In genomic region chr17:8237886-8238285, GRCh38 we compare ENCODE assay signal across 17 cellular contexts. TPM values are rescaled to one million over a fixed set of nuclear protein-coding genes. Genes with fewer than 3 reads are reported as not detected.
DNase-seq lines count a peak whose midpoint lies in the region; ATAC-seq and TF ChIP-seq lines count a peak whose summit lies in the region.
"Had no signal": no experiment of that assay in that cellular context is flagged by ENCODE, and none has a peak within 500 bp of the region (broad histone marks: within the 10 kb centered on the region; RNA-seq: fewer than 3 reads in every experiment).

No MANE protein-coding gene starts in this region.

- H4K8ac ChIP-seq in neuronal stem cell (ENCODE audit: low read depth, low read length), result no peak overlapping the region

- no peak overlapping the region for H3K18ac ChIP-seq in neuronal stem cell (ENCODE audit: low read length)

- no peak overlapping the region for H3K4me2 ChIP-seq in neuronal stem cell (ENCODE audit: insufficient read depth, low read length, poor library complexity, severe bottlenecking)
- H3K4me2 ChIP-seq: A549; BLaER1 treated with 17β-estradiol and CSF1 and Interleukin-3, amounts not matched to agents 10 nM and 100 nM had no signal

- ATAC-seq in activated T-cell treated with anti-CD3 and anti-CD28 coated beads, Interleukin-2, amount 50 U/mL, for 4 hours, result no peak
- ATAC-seq in CD8-positive, alpha-beta T cell, result no peak
- no peak for ATAC-seq in activated CD8-positive, alpha-beta T cell treated with anti-CD3 and anti-CD28 coated beads, Interleukin-2, amount 10 ng/mL, durations not matched to agents 7 days and 5 days
- ATAC-seq: A549 had no signal

- intact Hi-C loops in CD8-positive, alpha-beta T cell (cut with DNase I, micrococcal nuclease), result no loop called here
- intact Hi-C loops in activated T-helper 2 cell treated with anti-CD3 and anti-CD28 coated beads, Interferon-gamma antibody, Interleukin-2, Interleukin-4, amounts not matched to agents 10 μg/mL and 5 μg/mL and 100 μg/mL, durations not matched to agents 14 hours and 24 hours and 36 hours (cut with micrococcal nuclease), result no loop called here

- no peak overlapping the region for H3K4me3 ChIP-seq in CD8-positive, alpha-beta T cell (ENCODE audit: low read depth, low read length)
- H3K4me3 ChIP-seq in neuronal stem cell (ENCODE audit: low read length in 2 of 2), result peak overlapping the region in 1 of 2 donors; percentile 42
- H3K4me3 ChIP-seq: A549; BLaER1 treated with 17β-estradiol and CSF1 and Interleukin-3, amounts not matched to agents 10 nM and 100 nM had no signal

- POLR2A ChIA-PET in CD8-positive, alpha-beta T cell (lab: Charles Lee), result interaction anchor here (1.1 to 4.0 kb wide), 2 partner anchors 9 to 63 kb away, joined by 3 to 18 read pairs; partner anchors contain the start of gene CTC1
- POLR2A ChIA-PET in activated CD8-positive, alpha-beta T cell treated with anti-CD3 and anti-CD28 coated beads, Interleukin-2, amount 10 ng/mL, durations not matched to agents 7 days and 5 days (lab: Charles Lee), result interaction anchor here (0.7 to 1.6 kb wide), 4 partner anchors 8 to 65 kb away, joined by 3 to 5 read pairs (median 3); partner anchors contain the start of genes AURKB and SLC25A35

- H3K27ac Mint-ChIP-seq in activated T-cell treated with anti-CD3 and anti-CD28 coated beads, Interleukin-2, amount 50 U/mL, for 24 hours, result peak overlapping the region; percentile 31
- H3K27ac Mint-ChIP-seq in CD8-positive, alpha-beta T cell, result peak overlapping the region; percentile 66
- peak overlapping the region; percentile 60 for H3K27ac Mint-ChIP-seq in activated CD8-positive, alpha-beta T cell treated with anti-CD3 and anti-CD28 coated beads, Interleukin-2, amount 10 ng/mL, durations not matched to agents 7 days and 5 days
- H3K27ac Mint-ChIP-seq in activated T-helper 2 cell treated with anti-CD3 and anti-CD28 coated beads, Interferon-gamma antibody, Interleukin-2, Interleukin-4, amounts not matched to agents 10 μg/mL and 5 μg/mL and 100 μg/mL, durations not matched to agents 14 hours and 24 hours and 36 hours, result no peak overlapping the region

- H3K36me3 Mint-ChIP-seq in activated T-cell treated with anti-CD3 and anti-CD28 coated beads, Interleukin-2, amount 50 U/mL, for 24 hours (ENCODE audit: low read depth), result peaks cover 92% of the 10 kb centered on the region
- peaks cover 45% of the 10 kb centered on the region for H3K36me3 Mint-ChIP-seq in activated T-cell treated with anti-CD3 and anti-CD28 coated beads, Interleukin-2, amount 50 U/mL, for 4 hours (ENCODE audit: insufficient read depth)
- H3K36me3 Mint-ChIP-seq in CD8-positive, alpha-beta T cell, result peaks cover 81% of the 10 kb centered on the region
- H3K36me3 Mint-ChIP-seq in activated CD8-positive, alpha-beta T cell treated with anti-CD3 and anti-CD28 coated beads, Interleukin-2, amount 10 ng/mL, durations not matched to agents 7 days and 5 days (ENCODE audit: low read depth), result peaks cover 63% of the 10 kb centered on the region
- peaks cover 56% of the 10 kb centered on the region for H3K36me3 Mint-ChIP-seq in activated T-helper 2 cell treated with anti-CD3 and anti-CD28 coated beads, Interferon-gamma antibody, Interleukin-2, Interleukin-4, amounts not matched to agents 10 μg/mL and 5 μg/mL and 100 μg/mL, durations not matched to agents 14 hours and 24 hours and 36 hours (ENCODE audit: low read depth)

- no peaks in the 10 kb centered on the region for H3K27me3 ChIP-seq in CD8-positive, alpha-beta T cell (ENCODE audit: insufficient read depth, low read length)
- no peaks in the 10 kb centered on the region for H3K27me3 ChIP-seq in neuronal stem cell (ENCODE audit: control insufficient read depth in 3 of 3, insufficient read depth in 3 of 3, low read depth in 1 of 3, low read length in 3 of 3)
- H3K27me3 ChIP-seq: BLaER1 treated with 17β-estradiol and CSF1 and Interleukin-3, amounts not matched to agents 10 nM and 100 nM had no signal

- no peak overlapping the region for H3K9ac ChIP-seq in neuronal stem cell (ENCODE audit: low read depth, low read length, poor library complexity)
- H3K9ac ChIP-seq: BLaER1 treated with 17β-estradiol and CSF1 and Interleukin-3, amounts not matched to agents 10 nM and 100 nM had no signal

- H4K91ac ChIP-seq in neuronal stem cell (ENCODE audit: low read depth, low read length, poor library complexity), result no peak overlapping the region

- H3K9me3 Mint-ChIP-seq in activated T-cell treated with anti-CD3 and anti-CD28 coated beads, Interleukin-2, amount 50 U/mL, for 24 hours, result no peaks in the 10 kb centered on the region
- H3K9me3 Mint-ChIP-seq in activated T-cell treated with anti-CD3 and anti-CD28 coated beads, Interleukin-2, amount 50 U/mL, for 4 hours, result no peaks in the 10 kb centered on the region
- no peaks in the 10 kb centered on the region for H3K9me3 Mint-ChIP-seq in CD8-positive, alpha-beta T cell
- no peaks in the 10 kb centered on the region for H3K9me3 Mint-ChIP-seq in activated CD8-positive, alpha-beta T cell treated with anti-CD3 and anti-CD28 coated beads, Interleukin-2, amount 10 ng/mL, durations not matched to agents 7 days and 5 days (ENCODE audit: insufficient read depth)
- no peaks in the 10 kb centered on the region for H3K9me3 Mint-ChIP-seq in activated T-helper 2 cell treated with anti-CD3 and anti-CD28 coated beads, Interferon-gamma antibody, Interleukin-2, Interleukin-4, amounts not matched to agents 10 μg/mL and 5 μg/mL and 100 μg/mL, durations not matched to agents 14 hours and 24 hours and 36 hours

- peaks cover 1% of the 10 kb centered on the region for H3K79me1 ChIP-seq in neuronal stem cell (ENCODE audit: low read depth, low read length)

- peak overlapping the region; percentile 82 for H3K14ac ChIP-seq in neuronal stem cell (ENCODE audit: low read length)

- H2BK120ac ChIP-seq in neuronal stem cell (ENCODE audit: low read depth, low read length), result no peak overlapping the region

- peaks cover 8% of the 10 kb centered on the region for H3K4me1 ChIP-seq in CD8-positive, alpha-beta T cell (ENCODE audit: insufficient read depth, low read length)
- H3K4me1 ChIP-seq in neuronal stem cell (ENCODE audit: control insufficient read depth in 2 of 2, insufficient read depth in 1 of 2, low read depth in 1 of 2, low read length in 2 of 2), result no peaks in the 10 kb centered on the region
- H3K4me1 ChIP-seq: A549 had no signal

- no peak for TF ChIP-seq CTCF in CD8-positive, alpha-beta T cell (IDR thresholded peaks at IDR 0.05)

- no peak overlapping the region for H2BK12ac ChIP-seq in neuronal stem cell (ENCODE audit: low read length)

- no peak overlapping the region for H3K27ac ChIP-seq in CD8-positive, alpha-beta T cell (ENCODE audit: low read depth, low read length)
- H3K27ac ChIP-seq in neuronal stem cell (replicated peaks; ENCODE audit: low read length), result no peak overlapping the region
- H3K27ac ChIP-seq: A549; BLaER1 treated with 17β-estradiol and CSF1 and Interleukin-3, amounts not matched to agents 10 nM and 100 nM had no signal

- no peaks in the 10 kb centered on the region for H3K27me3 Mint-ChIP-seq in activated T-cell treated with anti-CD3 and anti-CD28 coated beads, Interleukin-2, amount 50 U/mL, for 24 hours
- no peaks in the 10 kb centered on the region for H3K27me3 Mint-ChIP-seq in activated T-cell treated with anti-CD3 and anti-CD28 coated beads, Interleukin-2, amount 50 U/mL, for 4 hours (ENCODE audit: low read depth)
- H3K27me3 Mint-ChIP-seq in CD8-positive, alpha-beta T cell (ENCODE audit: low read depth), result no peaks in the 10 kb centered on the region
- H3K27me3 Mint-ChIP-seq in activated CD8-positive, alpha-beta T cell treated with anti-CD3 and anti-CD28 coated beads, Interleukin-2, amount 10 ng/mL, durations not matched to agents 7 days and 5 days (ENCODE audit: low read depth), result no peaks in the 10 kb centered on the region
- H3K27me3 Mint-ChIP-seq in activated T-helper 2 cell treated with anti-CD3 and anti-CD28 coated beads, Interferon-gamma antibody, Interleukin-2, Interleukin-4, amounts not matched to agents 10 μg/mL and 5 μg/mL and 100 μg/mL, durations not matched to agents 14 hours and 24 hours and 36 hours (ENCODE audit: low read depth), result no peaks in the 10 kb centered on the region

- whole genome bisulfite sequencing in neuronal stem cell (ENCODE audit: extremely low coverage in 2 of 2, insufficient read length in 2 of 2, insufficient replicate concordance in 1 of 2), 2 donors, result no CpG with 5 or more reads among the region's 4 CpGs

- H2BK5ac ChIP-seq in neuronal stem cell (ENCODE audit: low read length), result no peak overlapping the region

- H3K9me3 ChIP-seq in CD8-positive, alpha-beta T cell (ENCODE audit: low read length), result no peaks in the 10 kb centered on the region
- no peaks in the 10 kb centered on the region for H3K9me3 ChIP-seq in neuronal stem cell (replicated peaks in 1 of 2; ENCODE audit: control insufficient read depth in 2 of 2, insufficient read depth in 1 of 2, low read depth in 1 of 2, low read length in 2 of 2)
- H3K9me3 ChIP-seq: A549; BLaER1 treated with 17β-estradiol and CSF1 and Interleukin-3, amounts not matched to agents 10 nM and 100 nM had no signal

- H3K23ac ChIP-seq in neuronal stem cell (ENCODE audit: low read depth, low read length, poor library complexity), result peak overlapping the region; percentile 65

- H2AK5ac ChIP-seq in neuronal stem cell (ENCODE audit: low read depth, low read length), result no peak overlapping the region

- no peak overlapping the region for H2BK15ac ChIP-seq in neuronal stem cell (ENCODE audit: low read length)

- H3K4ac ChIP-seq in neuronal stem cell (ENCODE audit: low read length), result no peak overlapping the region

- no peak overlapping the region for H2AFZ ChIP-seq in neuronal stem cell (ENCODE audit: low read length)

- DNase-seq in activated T-cell treated with anti-CD3 and anti-CD28 coated beads, Interleukin-2, amount 50 U/mL, for 24 hours, result no peak
- DNase-seq in activated T-cell treated with anti-CD3 and anti-CD28 coated beads, Interleukin-2, amount 50 U/mL, for 4 hours, result no peak
- no peak for DNase-seq in CD8-positive, alpha-beta T cell
- DNase-seq in activated CD8-positive, alpha-beta T cell treated with anti-CD3 and anti-CD28 coated beads, Interleukin-2, amount 10 ng/mL, durations not matched to agents 7 days and 5 days, result no peak
- no peak for DNase-seq in neuronal stem cell (ENCODE audit: low spot score)
- no peak for DNase-seq in activated T-helper 2 cell treated with anti-CD3 and anti-CD28 coated beads, Interferon-gamma antibody, Interleukin-2, Interleukin-4, amounts not matched to agents 10 μg/mL and 5 μg/mL and 100 μg/mL, durations not matched to agents 14 hours and 24 hours and 36 hours (ENCODE audit: low spot score)
- no peak for DNase-seq in effector CD8-positive, alpha-beta T cell (lab: John Stamatoyannopoulos, UW)
- DNase-seq: COR-L47, EL, KBM-7, NCI-H1436, NCI-H2171, NCI-H446, NCI-H748 treated with DMSO at 0.1 percent for 48 hours, RPMI8226 had no signal

- H3K4me1 Mint-ChIP-seq in activated T-cell treated with anti-CD3 and anti-CD28 coated beads, Interleukin-2, amount 50 U/mL, for 24 hours (ENCODE audit: low read depth), result peaks cover 20% of the 10 kb centered on the region
- peaks cover 17% of the 10 kb centered on the region for H3K4me1 Mint-ChIP-seq in activated T-cell treated with anti-CD3 and anti-CD28 coated beads, Interleukin-2, amount 50 U/mL, for 4 hours (ENCODE audit: low read depth)
- peaks cover 38% of the 10 kb centered on the region for H3K4me1 Mint-ChIP-seq in CD8-positive, alpha-beta T cell (ENCODE audit: low read depth)
- peaks cover 11% of the 10 kb centered on the region for H3K4me1 Mint-ChIP-seq in activated CD8-positive, alpha-beta T cell treated with anti-CD3 and anti-CD28 coated beads, Interleukin-2, amount 10 ng/mL, durations not matched to agents 7 days and 5 days (ENCODE audit: low read depth)
- peaks cover 3% of the 10 kb centered on the region for H3K4me1 Mint-ChIP-seq in activated T-helper 2 cell treated with anti-CD3 and anti-CD28 coated beads, Interferon-gamma antibody, Interleukin-2, Interleukin-4, amounts not matched to agents 10 μg/mL and 5 μg/mL and 100 μg/mL, durations not matched to agents 14 hours and 24 hours and 36 hours (ENCODE audit: low read depth)

- no peak overlapping the region for H3K4me3 Mint-ChIP-seq in activated T-cell treated with anti-CD3 and anti-CD28 coated beads, Interleukin-2, amount 50 U/mL, for 24 hours
- no peak overlapping the region for H3K4me3 Mint-ChIP-seq in activated T-cell treated with anti-CD3 and anti-CD28 coated beads, Interleukin-2, amount 50 U/mL, for 4 hours
- no peak overlapping the region for H3K4me3 Mint-ChIP-seq in CD8-positive, alpha-beta T cell
- H3K4me3 Mint-ChIP-seq in activated CD8-positive, alpha-beta T cell treated with anti-CD3 and anti-CD28 coated beads, Interleukin-2, amount 10 ng/mL, durations not matched to agents 7 days and 5 days, result no peak overlapping the region
- H3K4me3 Mint-ChIP-seq in activated T-helper 2 cell treated with anti-CD3 and anti-CD28 coated beads, Interferon-gamma antibody, Interleukin-2, Interleukin-4, amounts not matched to agents 10 μg/mL and 5 μg/mL and 100 μg/mL, durations not matched to agents 14 hours and 24 hours and 36 hours (ENCODE audit: low read depth), result no peak overlapping the region

- peaks cover 68% of the 10 kb centered on the region for H3K36me3 ChIP-seq in CD8-positive, alpha-beta T cell (ENCODE audit: insufficient read depth, low read length)
- H3K36me3 ChIP-seq in neuronal stem cell (replicated peaks in 1 of 2; ENCODE audit: control insufficient read depth in 2 of 2, insufficient read depth in 2 of 2, low read length in 2 of 2), result peaks cover 32 to 81% of the 10 kb centered on the region in 2 donors

- CTCF ChIA-PET in CD8-positive, alpha-beta T cell (lab: Charles Lee), result interaction anchor here (0.6 to 1.7 kb wide), 5 partner anchors 29 to 221 kb away, joined by 3 to 6 read pairs (median 3); no protein-coding TSS in a partner anchor
- CTCF ChIA-PET in activated CD8-positive, alpha-beta T cell treated with anti-CD3 and anti-CD28 coated beads, Interleukin-2, amount 10 ng/mL, durations not matched to agents 7 days and 5 days (lab: Charles Lee), result interaction anchor here (1.1 kb wide), 1 partner anchor 63 kb away, joined by 4 read pairs; no protein-coding TSS in a partner anchor

RNA-seq across cellular contexts. Expression of gene CTC1, which starts 10.0 kb away (rescaled TPM):
- 10 to 100 TPM; 51.2 to 56.7 (median 53.9) TPM for total RNA-seq in activated T-cell treated with anti-CD3 and anti-CD28 coated beads, Interleukin-2, amount 50 U/mL, for 4 hours
- total RNA-seq in CD8-positive, alpha-beta T cell, result 100 to 1,000 TPM; 223 to 226 TPM
- total RNA-seq in activated CD8-positive, alpha-beta T cell treated with anti-CD3 and anti-CD28 coated beads, Interleukin-2, amount 10 ng/mL, durations not matched to agents 7 days and 5 days, result 100 to 1,000 TPM in 1 of 2 experiments, 10 to 100 TPM in 1; 94.8 to 102 TPM
- polyA plus RNA-seq in neuronal stem cell (2013, experiment 1 of 2), result 11.1 TPM
- 12.0 TPM for polyA plus RNA-seq in neuronal stem cell (2013, experiment 2 of 2)
- total RNA-seq in activated T-helper 2 cell treated with anti-CD3 and anti-CD28 coated beads, Interferon-gamma antibody, Interleukin-2, Interleukin-4, amounts not matched to agents 10 μg/mL and 5 μg/mL and 100 μg/mL, durations not matched to agents 14 hours and 24 hours and 36 hours, result 76.7 and 81.0 TPM in 2 replicates

RNA-seq across cellular contexts. Expression of gene PFAS, which starts 11.2 kb away (rescaled TPM):
- total RNA-seq in activated T-cell treated with anti-CD3 and anti-CD28 coated beads, Interleukin-2, amount 50 U/mL, for 4 hours, result 100 to 1,000 TPM; 222 to 271 (median 254) TPM
- 10 to 100 TPM; 23.8 to 25.0 TPM for total RNA-seq in CD8-positive, alpha-beta T cell
- 10 to 100 TPM; 78.3 to 80.2 TPM for total RNA-seq in activated CD8-positive, alpha-beta T cell treated with anti-CD3 and anti-CD28 coated beads, Interleukin-2, amount 10 ng/mL, durations not matched to agents 7 days and 5 days
- polyA plus RNA-seq in neuronal stem cell (2013, experiment 1 of 2), result 19.9 TPM
- polyA plus RNA-seq in neuronal stem cell (2013, experiment 2 of 2), result 17.2 TPM
- total RNA-seq in activated T-helper 2 cell treated with anti-CD3 and anti-CD28 coated beads, Interferon-gamma antibody, Interleukin-2, Interleukin-4, amounts not matched to agents 10 μg/mL and 5 μg/mL and 100 μg/mL, durations not matched to agents 14 hours and 24 hours and 36 hours, result 165 and 174 TPM in 2 replicates

RNA-seq across cellular contexts. Expression of gene AURKB, which starts 27.5 kb away (rescaled TPM):
- total RNA-seq in activated T-cell treated with anti-CD3 and anti-CD28 coated beads, Interleukin-2, amount 50 U/mL, for 4 hours, result 1 to 10 TPM; 6.2 to 6.7 (median 6.7) TPM
- total RNA-seq in CD8-positive, alpha-beta T cell, result 1 to 10 TPM in 1 of 2 experiments, under 1 TPM in 1; 0.62 to 1.1 TPM
- total RNA-seq in activated CD8-positive, alpha-beta T cell treated with anti-CD3 and anti-CD28 coated beads, Interleukin-2, amount 10 ng/mL, durations not matched to agents 7 days and 5 days, result 100 to 1,000 TPM; 182 to 210 TPM
- polyA plus RNA-seq in neuronal stem cell (2013, experiment 1 of 2), result 213 TPM
- 209 TPM for polyA plus RNA-seq in neuronal stem cell (2013, experiment 2 of 2)
- 113 TPM in 2 replicates for total RNA-seq in activated T-helper 2 cell treated with anti-CD3 and anti-CD28 coated beads, Interferon-gamma antibody, Interleukin-2, Interleukin-4, amounts not matched to agents 10 μg/mL and 5 μg/mL and 100 μg/mL, durations not matched to agents 14 hours and 24 hours and 36 hours

RNA-seq across cellular contexts. Expression of gene BORCS6, which starts 47.9 kb away (rescaled TPM):
- 1 to 10 TPM; 5.0 to 5.6 (median 5.2) TPM for total RNA-seq in activated T-cell treated with anti-CD3 and anti-CD28 coated beads, Interleukin-2, amount 50 U/mL, for 4 hours
- 1 to 10 TPM; 6.1 to 6.7 TPM for total RNA-seq in CD8-positive, alpha-beta T cell
- total RNA-seq in activated CD8-positive, alpha-beta T cell treated with anti-CD3 and anti-CD28 coated beads, Interleukin-2, amount 10 ng/mL, durations not matched to agents 7 days and 5 days, result 10 to 100 TPM; 12.7 TPM
- 1.8 TPM for polyA plus RNA-seq in neuronal stem cell (2013, experiment 1 of 2)
- 1.7 TPM for polyA plus RNA-seq in neuronal stem cell (2013, experiment 2 of 2)
- 7.8 and 8.0 TPM in 2 replicates for total RNA-seq in activated T-helper 2 cell treated with anti-CD3 and anti-CD28 coated beads, Interferon-gamma antibody, Interleukin-2, Interleukin-4, amounts not matched to agents 10 μg/mL and 5 μg/mL and 100 μg/mL, durations not matched to agents 14 hours and 24 hours and 36 hours

RNA-seq across cellular contexts. Expression of gene RANGRF, which starts 50.6 kb away (rescaled TPM):
- total RNA-seq in activated T-cell treated with anti-CD3 and anti-CD28 coated beads, Interleukin-2, amount 50 U/mL, for 4 hours, result 10 to 100 TPM; 66.3 to 69.8 (median 67.6) TPM
- total RNA-seq in CD8-positive, alpha-beta T cell, result 10 to 100 TPM; 18.9 to 20.2 TPM
- total RNA-seq in activated CD8-positive, alpha-beta T cell treated with anti-CD3 and anti-CD28 coated beads, Interleukin-2, amount 10 ng/mL, durations not matched to agents 7 days and 5 days, result 10 to 100 TPM; 49.8 to 55.6 TPM
- polyA plus RNA-seq in neuronal stem cell (2013, experiment 1 of 2), result 66.9 TPM
- polyA plus RNA-seq in neuronal stem cell (2013, experiment 2 of 2), result 66.2 TPM
- 61.4 and 64.1 TPM in 2 replicates for total RNA-seq in activated T-helper 2 cell treated with anti-CD3 and anti-CD28 coated beads, Interferon-gamma antibody, Interleukin-2, Interleukin-4, amounts not matched to agents 10 μg/mL and 5 μg/mL and 100 μg/mL, durations not matched to agents 14 hours and 24 hours and 36 hours

Comparison
In these comparisons a context has a peak if more than half of its experiments do, and no peak if none do; other contexts are left out.
1. RNA of gene AURKB, which starts 27.5 kb away (total RNA-seq): 182 to 210 TPM in activated CD8-positive, alpha-beta T cell treated with anti-CD3 and anti-CD28 coated beads, Interleukin-2, amount 10 ng/mL, durations not matched to agents 7 days and 5 days and 113 TPM in activated T-helper 2 cell treated with anti-CD3 and anti-CD28 coated beads, Interferon-gamma antibody, Interleukin-2, Interleukin-4, amounts not matched to agents 10 μg/mL and 5 μg/mL and 100 μg/mL, durations not matched to agents 14 hours and 24 hours and 36 hours; 6.2 to 6.7 TPM in activated T-cell treated with anti-CD3 and anti-CD28 coated beads, Interleukin-2, amount 50 U/mL, for 4 hours and 0.62 to 1.1 TPM in CD8-positive, alpha-beta T cell; every median in the first group is over 10 times any median in the second.